1 cellular context compared by ENCODE assay signal in genomic region chr7:22357311-22358175, GRCh38.
TF ChIP-seq lines count a peak whose summit lies in the region.

No MANE protein-coding gene starts in this region.

TF ChIP-seq in HEK293, 187 proteins besides CTCF, POLR2A, EP300 and RAD21 (continued from another document):
- TF ChIP-seq, protein P1, sequence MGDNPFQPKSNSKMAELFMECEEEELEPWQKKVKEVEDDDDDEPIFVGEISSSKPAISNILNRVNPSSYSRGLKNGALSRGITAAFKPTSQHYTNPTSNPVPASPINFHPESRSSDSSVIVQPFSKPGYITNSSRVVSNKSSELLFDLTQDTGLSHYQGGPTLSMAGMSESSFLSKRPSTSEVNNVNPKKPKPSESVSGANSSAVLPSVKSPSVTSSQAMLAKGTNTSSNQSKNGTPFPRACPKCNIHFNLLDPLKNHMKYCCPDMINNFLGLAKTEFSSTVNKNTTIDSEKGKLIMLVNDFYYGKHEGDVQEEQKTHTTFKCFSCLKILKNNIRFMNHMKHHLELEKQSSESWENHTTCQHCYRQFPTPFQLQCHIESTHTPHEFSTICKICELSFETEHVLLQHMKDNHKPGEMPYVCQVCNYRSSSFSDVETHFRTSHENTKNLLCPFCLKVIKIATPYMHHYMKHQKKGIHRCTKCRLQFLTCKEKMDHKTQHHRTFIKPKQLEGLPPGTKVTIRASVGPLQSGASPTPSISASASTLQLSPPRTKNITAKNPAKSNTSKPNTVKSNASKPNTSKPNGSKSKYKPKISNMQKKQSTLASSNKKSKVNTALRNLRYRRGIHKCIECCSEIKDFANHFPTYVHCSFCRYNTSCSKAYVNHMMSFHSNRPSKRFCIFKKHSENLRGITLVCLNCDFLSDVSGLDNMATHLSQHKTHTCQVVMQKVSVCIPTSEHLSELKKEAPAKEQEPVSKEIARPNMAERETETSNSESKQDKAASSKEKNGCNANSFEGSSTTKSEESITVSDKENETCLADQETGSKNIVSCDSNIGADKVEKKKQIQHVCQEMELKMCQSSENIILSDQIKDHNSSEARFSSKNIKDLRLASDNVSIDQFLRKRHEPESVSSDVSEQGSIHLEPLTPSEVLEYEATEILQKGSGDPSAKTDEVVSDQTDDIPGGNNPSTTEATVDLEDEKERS (tag by site-specific recombination; IDR thresholded peaks at IDR 0.05), result no peak
- TF ChIP-seq ZFHX2 (tag by site-specific recombination; conservative IDR thresholded peaks at IDR 0.05) (no peak), EGR2 (tag by site-specific recombination; IDR thresholded peaks at IDR 0.05; ENCODE audit: low read depth) (no peak), ZNF473 (tag by site-specific recombination; IDR thresholded peaks at IDR 0.05) (no peak), ZBTB8A (tag by site-specific recombination; IDR thresholded peaks at IDR 0.05) (no peak), ZNF23 (tag by site-specific recombination; IDR thresholded peaks at IDR 0.05; ENCODE audit: borderline replicate concordance) (no peak), ZNF677 (tag by site-specific recombination; IDR thresholded peaks at IDR 0.05) (no peak), YY2 (tag by site-specific recombination; IDR thresholded peaks at IDR 0.05) (no peak), ZFP41 (tag by site-specific recombination; IDR thresholded peaks at IDR 0.05; ENCODE audit: borderline replicate concordance) (no peak), ZNF133 (tag by site-specific recombination; IDR thresholded peaks at IDR 0.05) (no peak), ZNF155 (tag by site-specific recombination; IDR thresholded peaks at IDR 0.05) (no peak), IKZF3 (tag by site-specific recombination; IDR thresholded peaks at IDR 0.05) (no peak), ZNF596 (tag by site-specific recombination; IDR thresholded peaks at IDR 0.05) (no peak), SALL2 (tag by site-specific recombination; IDR thresholded peaks at IDR 0.05; ENCODE audit: borderline replicate concordance) (no peak), HOXA7 (CRISPR knock-in tag; IDR thresholded peaks at IDR 0.05; ENCODE audit: borderline replicate concordance) (no peak), BCL11A (tag by site-specific recombination; IDR thresholded peaks at IDR 0.05; ENCODE audit: low read depth) (no peak), ZNF335 (tag by site-specific recombination; conservative IDR thresholded peaks at IDR 0.05) (0 out of 2 replicates have a peak, but pooled peaks have one; percentile 40), ZNF501 (tag by site-specific recombination; IDR thresholded peaks at IDR 0.05) (no peak; the same call in 1 of the 2 replicates), ZNF544 (tag by site-specific recombination; IDR thresholded peaks at IDR 0.05) (no peak), ZNF248 (tag by site-specific recombination; IDR thresholded peaks at IDR 0.05) (no peak), ZNF549 (tag by site-specific recombination; IDR thresholded peaks at IDR 0.05) (no peak), ZBTB17 (tag by site-specific recombination; IDR thresholded peaks at IDR 0.05) (peak; percentile 44; the same call in 1 of the 2 replicates), SP3 (tag by site-specific recombination; IDR thresholded peaks at IDR 0.05) (peak; percentile 53), ZNF18 (tag by site-specific recombination; IDR thresholded peaks at IDR 0.05) (peak; percentile 89), ZNF791 (tag by site-specific recombination; IDR thresholded peaks at IDR 0.05) (no peak), TRIM28 (IDR thresholded peaks at IDR 0.05; ENCODE audit: borderline replicate concordance, low read length) (no peak), ZBTB7A (tag by site-specific recombination; IDR thresholded peaks at IDR 0.05; ENCODE audit: low read depth) (no peak), ZNF211 (tag by site-specific recombination; IDR thresholded peaks at IDR 0.05; ENCODE audit: low read depth) (no peak), PRDM1 (tag by site-specific recombination; IDR thresholded peaks at IDR 0.05) (peak; percentile 53; the same call in 1 of the 2 replicates), ZNF157 (tag by site-specific recombination; IDR thresholded peaks at IDR 0.05) (no peak), HIC1 (tag by site-specific recombination; IDR thresholded peaks at IDR 0.05) (no peak), ZNF585B (tag by site-specific recombination; IDR thresholded peaks at IDR 0.05) (no peak)
- TF ChIP-seq, protein P2, sequence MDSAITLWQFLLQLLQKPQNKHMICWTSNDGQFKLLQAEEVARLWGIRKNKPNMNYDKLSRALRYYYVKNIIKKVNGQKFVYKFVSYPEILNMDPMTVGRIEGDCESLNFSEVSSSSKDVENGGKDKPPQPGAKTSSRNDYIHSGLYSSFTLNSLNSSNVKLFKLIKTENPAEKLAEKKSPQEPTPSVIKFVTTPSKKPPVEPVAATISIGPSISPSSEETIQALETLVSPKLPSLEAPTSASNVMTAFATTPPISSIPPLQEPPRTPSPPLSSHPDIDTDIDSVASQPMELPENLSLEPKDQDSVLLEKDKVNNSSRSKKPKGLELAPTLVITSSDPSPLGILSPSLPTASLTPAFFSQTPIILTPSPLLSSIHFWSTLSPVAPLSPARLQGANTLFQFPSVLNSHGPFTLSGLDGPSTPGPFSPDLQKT (IDR thresholded peaks at IDR 0.05; ENCODE audit: borderline replicate concordance, low read depth, low read length), result no peak
- TF ChIP-seq, protein P3, sequence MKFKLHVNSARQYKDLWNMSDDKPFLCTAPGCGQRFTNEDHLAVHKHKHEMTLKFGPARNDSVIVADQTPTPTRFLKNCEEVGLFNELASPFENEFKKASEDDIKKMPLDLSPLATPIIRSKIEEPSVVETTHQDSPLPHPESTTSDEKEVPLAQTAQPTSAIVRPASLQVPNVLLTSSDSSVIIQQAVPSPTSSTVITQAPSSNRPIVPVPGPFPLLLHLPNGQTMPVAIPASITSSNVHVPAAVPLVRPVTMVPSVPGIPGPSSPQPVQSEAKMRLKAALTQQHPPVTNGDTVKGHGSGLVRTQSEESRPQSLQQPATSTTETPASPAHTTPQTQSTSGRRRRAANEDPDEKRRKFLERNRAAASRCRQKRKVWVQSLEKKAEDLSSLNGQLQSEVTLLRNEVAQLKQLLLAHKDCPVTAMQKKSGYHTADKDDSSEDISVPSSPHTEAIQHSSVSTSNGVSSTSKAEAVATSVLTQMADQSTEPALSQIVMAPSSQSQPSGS (tag by site-specific recombination; IDR thresholded peaks at IDR 0.05; ENCODE audit: low read depth), result no peak
- TF ChIP-seq, protein P4, sequence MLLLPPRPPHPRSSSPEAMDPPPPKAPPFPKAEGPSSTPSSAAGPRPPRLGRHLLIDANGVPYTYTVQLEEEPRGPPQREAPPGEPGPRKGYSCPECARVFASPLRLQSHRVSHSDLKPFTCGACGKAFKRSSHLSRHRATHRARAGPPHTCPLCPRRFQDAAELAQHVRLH (tag by site-specific recombination; IDR thresholded peaks at IDR 0.05), result no peak
- TF ChIP-seq, protein P5, sequence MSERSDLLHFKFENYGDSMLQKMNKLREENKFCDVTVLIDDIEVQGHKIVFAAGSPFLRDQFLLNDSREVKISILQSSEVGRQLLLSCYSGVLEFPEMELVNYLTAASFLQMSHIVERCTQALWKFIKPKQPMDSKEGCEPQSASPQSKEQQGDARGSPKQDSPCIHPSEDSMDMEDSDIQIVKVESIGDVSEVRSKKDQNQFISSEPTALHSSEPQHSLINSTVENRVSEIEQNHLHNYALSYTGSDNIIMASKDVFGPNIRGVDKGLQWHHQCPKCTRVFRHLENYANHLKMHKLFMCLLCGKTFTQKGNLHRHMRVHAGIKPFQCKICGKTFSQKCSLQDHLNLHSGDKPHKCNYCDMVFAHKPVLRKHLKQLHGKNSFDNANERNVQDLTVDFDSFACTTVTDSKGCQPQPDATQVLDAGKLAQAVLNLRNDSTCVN (tag by site-specific recombination; optimal IDR thresholded peaks at IDR 0.05), result peak; percentile 25
- TF ChIP-seq, protein P6, sequence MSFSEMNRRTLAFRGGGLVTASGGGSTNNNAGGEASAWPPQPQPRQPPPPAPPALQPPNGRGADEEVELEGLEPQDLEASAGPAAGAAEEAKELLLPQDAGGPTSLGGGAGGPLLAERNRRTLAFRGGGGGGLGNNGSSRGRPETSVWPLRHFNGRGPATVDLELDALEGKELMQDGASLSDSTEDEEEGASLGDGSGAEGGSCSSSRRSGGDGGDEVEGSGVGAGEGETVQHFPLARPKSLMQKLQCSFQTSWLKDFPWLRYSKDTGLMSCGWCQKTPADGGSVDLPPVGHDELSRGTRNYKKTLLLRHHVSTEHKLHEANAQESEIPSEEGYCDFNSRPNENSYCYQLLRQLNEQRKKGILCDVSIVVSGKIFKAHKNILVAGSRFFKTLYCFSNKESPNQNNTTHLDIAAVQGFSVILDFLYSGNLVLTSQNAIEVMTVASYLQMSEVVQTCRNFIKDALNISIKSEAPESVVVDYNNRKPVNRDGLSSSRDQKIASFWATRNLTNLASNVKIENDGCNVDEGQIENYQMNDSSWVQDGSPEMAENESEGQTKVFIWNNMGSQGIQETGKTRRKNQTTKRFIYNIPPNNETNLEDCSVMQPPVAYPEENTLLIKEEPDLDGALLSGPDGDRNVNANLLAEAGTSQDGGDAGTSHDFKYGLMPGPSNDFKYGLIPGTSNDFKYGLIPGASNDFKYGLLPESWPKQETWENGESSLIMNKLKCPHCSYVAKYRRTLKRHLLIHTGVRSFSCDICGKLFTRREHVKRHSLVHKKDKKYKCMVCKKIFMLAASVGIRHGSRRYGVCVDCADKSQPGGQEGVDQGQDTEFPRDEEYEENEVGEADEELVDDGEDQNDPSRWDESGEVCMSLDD (tag by site-specific recombination; IDR thresholded peaks at IDR 0.05), result no peak
